ENCODE assay signal across 1 cellular context in the genomic region with DNA sequence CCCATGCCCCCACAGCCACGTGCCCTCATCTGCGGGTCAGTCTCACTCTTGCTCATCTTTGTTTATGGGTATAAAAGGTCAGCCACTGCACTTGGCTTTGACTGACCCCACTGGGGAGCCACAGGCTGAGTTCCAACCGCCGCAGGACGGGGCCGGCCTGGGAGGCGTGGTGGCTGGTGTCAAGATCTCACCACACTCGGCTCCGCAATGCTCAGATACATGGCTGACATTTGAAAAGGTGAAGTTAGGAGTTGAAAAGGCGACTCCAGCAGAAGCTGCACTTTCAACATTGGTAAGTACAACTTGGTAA.
TF ChIP-seq lines count a peak whose summit lies in the region.

No MANE protein-coding gene starts in this region.

TF ChIP-seq in IMR-90, 13 proteins besides CTCF, POLR2A, EP300 and RAD21:
- TF ChIP-seq MAFK (IDR thresholded peaks at IDR 0.05; ENCODE audit: low read depth, low read length) (no peak), CHD1 (IDR thresholded peaks at IDR 0.05; ENCODE audit: low read depth, low read length) (no peak), SMC3 (IDR thresholded peaks at IDR 0.05; ENCODE audit: low read depth, low read length) (no peak), CEBPB (IDR thresholded peaks at IDR 0.05; ENCODE audit: low read depth, low read length) (no peak), NFE2L2 (IDR thresholded peaks at IDR 0.05; ENCODE audit: low read depth, low read length) (no peak), MAZ (IDR thresholded peaks at IDR 0.05; ENCODE audit: borderline replicate concordance, low read depth, low read length) (no peak), RFX5 (IDR thresholded peaks at IDR 0.05; ENCODE audit: low read depth, low read length) (no peak), BHLHE40 (IDR thresholded peaks at IDR 0.05; ENCODE audit: low read depth, low read length) (no peak), MXI1 (IDR thresholded peaks at IDR 0.05; ENCODE audit: borderline replicate concordance, low read depth, low read length) (no peak), FOS (IDR thresholded peaks at IDR 0.05; ENCODE audit: low read depth, low read length) (no peak), RCOR1 (IDR thresholded peaks at IDR 0.05; ENCODE audit: insufficient replicate concordance, low read length) (no peak)
- TF ChIP-seq, protein P1, sequence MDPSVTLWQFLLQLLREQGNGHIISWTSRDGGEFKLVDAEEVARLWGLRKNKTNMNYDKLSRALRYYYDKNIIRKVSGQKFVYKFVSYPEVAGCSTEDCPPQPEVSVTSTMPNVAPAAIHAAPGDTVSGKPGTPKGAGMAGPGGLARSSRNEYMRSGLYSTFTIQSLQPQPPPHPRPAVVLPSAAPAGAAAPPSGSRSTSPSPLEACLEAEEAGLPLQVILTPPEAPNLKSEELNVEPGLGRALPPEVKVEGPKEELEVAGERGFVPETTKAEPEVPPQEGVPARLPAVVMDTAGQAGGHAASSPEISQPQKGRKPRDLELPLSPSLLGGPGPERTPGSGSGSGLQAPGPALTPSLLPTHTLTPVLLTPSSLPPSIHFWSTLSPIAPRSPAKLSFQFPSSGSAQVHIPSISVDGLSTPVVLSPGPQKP (IDR thresholded peaks at IDR 0.05; ENCODE audit: borderline replicate concordance, low read depth, low read length), result no peak
- TF ChIP-seq, protein P2, sequence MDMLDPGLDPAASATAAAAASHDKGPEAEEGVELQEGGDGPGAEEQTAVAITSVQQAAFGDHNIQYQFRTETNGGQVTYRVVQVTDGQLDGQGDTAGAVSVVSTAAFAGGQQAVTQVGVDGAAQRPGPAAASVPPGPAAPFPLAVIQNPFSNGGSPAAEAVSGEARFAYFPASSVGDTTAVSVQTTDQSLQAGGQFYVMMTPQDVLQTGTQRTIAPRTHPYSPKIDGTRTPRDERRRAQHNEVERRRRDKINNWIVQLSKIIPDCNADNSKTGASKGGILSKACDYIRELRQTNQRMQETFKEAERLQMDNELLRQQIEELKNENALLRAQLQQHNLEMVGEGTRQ (IDR thresholded peaks at IDR 0.05; ENCODE audit: low read depth, low read length), result no peak
TF ChIP-seq in IMR-90: peak in this region for 0.
